Comparison of ENCODE assay signal across 14 cellular contexts in the genomic region with DNA sequence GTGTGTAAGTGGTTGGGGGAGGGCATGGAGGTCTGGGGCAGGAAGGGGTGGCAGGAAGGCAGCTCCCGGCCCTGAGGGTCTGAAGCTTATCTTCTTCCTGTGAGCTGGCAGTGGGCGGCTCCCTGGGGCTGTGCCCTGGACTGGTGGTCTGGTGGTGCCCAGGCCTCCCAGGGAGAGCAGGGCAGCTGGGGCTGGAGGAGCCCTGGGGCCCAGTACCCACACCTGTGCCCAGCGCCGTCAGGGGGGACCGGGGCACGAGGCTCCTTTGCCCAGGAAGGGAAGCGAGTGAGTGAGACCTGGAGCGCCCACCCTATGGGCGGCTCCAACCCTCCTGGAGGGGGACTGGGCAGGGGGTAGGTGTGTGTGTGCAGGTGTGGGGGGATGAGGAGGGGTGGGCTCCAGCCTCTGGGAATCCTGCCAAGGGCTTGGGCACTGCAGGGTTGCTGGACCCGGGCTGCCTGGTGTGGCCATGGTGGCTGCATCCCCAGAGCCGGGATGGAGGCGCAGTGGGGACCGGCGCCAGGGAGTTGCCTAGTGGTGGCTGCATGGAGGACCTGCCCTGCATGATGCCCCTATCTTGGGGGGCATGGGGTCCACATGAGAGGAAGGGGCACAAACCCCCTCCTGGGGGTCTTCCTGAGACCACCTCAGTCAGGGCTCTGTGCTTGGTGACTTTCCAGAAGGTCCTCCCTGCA.
DNase-seq lines count a peak whose midpoint lies in the region; ATAC-seq and FAIRE-seq lines count a peak whose summit lies in the region.
"Had no signal": no experiment of that assay in that cellular context is flagged by ENCODE, and none has a peak within 500 bp of the region (broad histone marks: within the 10 kb centered on the region; RNA-seq: fewer than 3 reads in every experiment).

No MANE protein-coding gene starts in this region.

- no peaks in the 10 kb centered on the region for H3K4me1 Mint-ChIP-seq in stimulated activated naive CD8-positive, alpha-beta T cell treated with anti-CD3 and anti-CD28 coated beads, Interleukin-15, Interleukin-2, amounts not matched to agents 100 ng/mL and 50 ng/mL, for 24 hours (ENCODE audit: low read depth)
- peaks cover 4% of the 10 kb centered on the region for H3K4me1 Mint-ChIP-seq in activated naive CD8-positive, alpha-beta T cell treated with anti-CD3 and anti-CD28 coated beads, Interleukin-2, amount 10 ng/mL, durations not matched to agents 7 days and 5 days

- no peak for DNase-seq in stimulated activated naive CD8-positive, alpha-beta T cell treated with anti-CD3 and anti-CD28 coated beads, Interleukin-15, Interleukin-2, amounts not matched to agents 100 U/mL and 50 U/mL, for 24 hours
- peak; percentile 34 for DNase-seq in activated naive CD8-positive, alpha-beta T cell treated with anti-CD3 and anti-CD28 coated beads, Interleukin-2, amount 10 ng/mL, durations not matched to agents 7 days and 5 days
- DNase-seq in mesenteric fat pad (ENCODE audit: low spot score) (peak; percentile 85), GM19239 (ENCODE audit: insufficient read length, low spot score) (no peak), retina (no peak), LoVo (ENCODE audit: low spot score) (no peak)
- DNase-seq: amygdala; DMS79 treated with DMSO at 0.1 percent for 48 hours; effector memory CD4-positive, alpha-beta T cell; NCI-H187; NCI-H748 treated with DMSO at 0.1 percent for 48 hours had no signal

- H3K9me3 Mint-ChIP-seq in stimulated activated naive CD8-positive, alpha-beta T cell treated with anti-CD3 and anti-CD28 coated beads, Interleukin-15, Interleukin-2, amounts not matched to agents 100 ng/mL and 50 ng/mL, for 24 hours = no peaks in the 10 kb centered on the region
- H3K9me3 Mint-ChIP-seq in activated naive CD8-positive, alpha-beta T cell treated with anti-CD3 and anti-CD28 coated beads, Interleukin-2, amount 10 ng/mL, durations not matched to agents 7 days and 5 days = no peaks in the 10 kb centered on the region

- no peak for ATAC-seq in stimulated activated naive CD8-positive, alpha-beta T cell treated with anti-CD3 and anti-CD28 coated beads, Interleukin-15, Interleukin-2, amounts not matched to agents 100 U/mL and 50 U/mL, for 24 hours
- ATAC-seq in activated naive CD8-positive, alpha-beta T cell treated with anti-CD3 and anti-CD28 coated beads, Interleukin-2, amount 10 ng/mL, durations not matched to agents 7 days and 5 days (ENCODE audit: low read depth) = peak; percentile 53
- no peak for ATAC-seq in HG02759 (IDR thresholded peaks at IDR 0.05; ENCODE audit: unreplicated experiment)
- ATAC-seq: gastrocnemius medialis had no signal

- H3K36me3 Mint-ChIP-seq in stimulated activated naive CD8-positive, alpha-beta T cell treated with anti-CD3 and anti-CD28 coated beads, Interleukin-15, Interleukin-2, amounts not matched to agents 100 ng/mL and 50 ng/mL, for 24 hours (ENCODE audit: low read depth) = no peaks in the 10 kb centered on the region
- no peaks in the 10 kb centered on the region for H3K36me3 Mint-ChIP-seq in activated naive CD8-positive, alpha-beta T cell treated with anti-CD3 and anti-CD28 coated beads, Interleukin-2, amount 10 ng/mL, durations not matched to agents 7 days and 5 days

- no peak for FAIRE-seq in GM19239 (lab: Jason Lieb, UNC)

- peak overlapping the region; percentile 72 for H3K27ac Mint-ChIP-seq in stimulated activated naive CD8-positive, alpha-beta T cell treated with anti-CD3 and anti-CD28 coated beads, Interleukin-15, Interleukin-2, amounts not matched to agents 100 ng/mL and 50 ng/mL, for 24 hours
- H3K27ac Mint-ChIP-seq in activated naive CD8-positive, alpha-beta T cell treated with anti-CD3 and anti-CD28 coated beads, Interleukin-2, amount 10 ng/mL, durations not matched to agents 7 days and 5 days = peak overlapping the region; percentile 58

- H3K4me3 Mint-ChIP-seq in stimulated activated naive CD8-positive, alpha-beta T cell treated with anti-CD3 and anti-CD28 coated beads, Interleukin-15, Interleukin-2, amounts not matched to agents 100 ng/mL and 50 ng/mL, for 24 hours = no peak overlapping the region
- H3K4me3 Mint-ChIP-seq in activated naive CD8-positive, alpha-beta T cell treated with anti-CD3 and anti-CD28 coated beads, Interleukin-2, amount 10 ng/mL, durations not matched to agents 7 days and 5 days = no peak overlapping the region

- POLR2A ChIA-PET in activated naive CD8-positive, alpha-beta T cell treated with anti-CD3 and anti-CD28 coated beads, Interleukin-2, amount 10 ng/mL, durations not matched to agents 7 days and 5 days (lab: Charles Lee) = interaction anchor here (0.9 kb wide), 1 partner anchor 18 kb away, joined by 4 read pairs; no protein-coding TSS in a partner anchor

- no peaks in the 10 kb centered on the region for H3K27me3 Mint-ChIP-seq in stimulated activated naive CD8-positive, alpha-beta T cell treated with anti-CD3 and anti-CD28 coated beads, Interleukin-15, Interleukin-2, amounts not matched to agents 100 ng/mL and 50 ng/mL, for 24 hours
- H3K27me3 Mint-ChIP-seq in activated naive CD8-positive, alpha-beta T cell treated with anti-CD3 and anti-CD28 coated beads, Interleukin-2, amount 10 ng/mL, durations not matched to agents 7 days and 5 days = peaks cover 20% of the 10 kb centered on the region

Comparison
In these comparisons a context has a peak if more than half of its experiments do, and no peak if none do; other contexts are left out.
1. DNase-seq: peak in activated naive CD8-positive, alpha-beta T cell treated with anti-CD3 and anti-CD28 coated beads, Interleukin-2, amount 10 ng/mL, durations not matched to agents 7 days and 5 days (single experiment) and mesenteric fat pad (single experiment); none in stimulated activated naive CD8-positive, alpha-beta T cell treated with anti-CD3 and anti-CD28 coated beads, Interleukin-15, Interleukin-2, amounts not matched to agents 100 U/mL and 50 U/mL, for 24 hours (single experiment), GM19239 (single experiment), retina (single experiment) and LoVo (single experiment).